In genomic region chr9:31146485-31147166, GRCh38 we compare ENCODE assay signal across 19 cellular contexts.
A peak's percentile ranks its signal among the peaks of the same experiment; 100 is the strongest.
DNase-seq lines count a peak whose midpoint lies in the region; ATAC-seq, FAIRE-seq and TF ChIP-seq lines count a peak whose summit lies in the region.
"Had no signal": no experiment of that assay in that cellular context is flagged by ENCODE, and none has a peak within 500 bp of the region (broad histone marks: within the 10 kb centered on the region; RNA-seq: fewer than 3 reads in every experiment).

No MANE protein-coding gene starts in this region.

- H3K4me3 Mint-ChIP-seq in nephron progenitor cell, result no peak overlapping the region
- H3K4me3 Mint-ChIP-seq: activated T-cell treated with anti-CD3 and anti-CD28 coated beads, Interleukin-2, amount 50 U/mL, for 72 hours had no signal

- H4K91ac ChIP-seq in neuronal stem cell (ENCODE audit: low read depth, low read length, poor library complexity), result no peak overlapping the region

- FAIRE-seq in D721Med (lab: Jason Lieb, UNC), result peak; percentile 77

- no peak for TF ChIP-seq CTCF in D721Med (IDR thresholded peaks at IDR 0.05; ENCODE audit: insufficient read depth, missing control alignments)
- TF ChIP-seq CTCF in nephron progenitor cell (IDR thresholded peaks at IDR 0.05), result no peak

- no peak overlapping the region for H3K4me3 ChIP-seq in neuronal stem cell (ENCODE audit: low read length in 2 of 2)
- H3K4me3 ChIP-seq: dorsolateral prefrontal cortex, MG63, PC-9, spleen, transverse colon had no signal

- no peaks in the 10 kb centered on the region for H3K27me3 Mint-ChIP-seq in nephron progenitor cell (ENCODE audit: low read depth, poor library complexity)

- no peaks in the 10 kb centered on the region for H3K79me1 ChIP-seq in neuronal stem cell (ENCODE audit: low read depth, low read length)

- no peaks in the 10 kb centered on the region for H3K36me3 Mint-ChIP-seq in nephron progenitor cell (ENCODE audit: low read depth)

- peak; percentile 92 for ATAC-seq in GM19397 (IDR thresholded peaks at IDR 0.05; ENCODE audit: unreplicated experiment)
- ATAC-seq in HG02763 (IDR thresholded peaks at IDR 0.05; ENCODE audit: unreplicated experiment), result peak; percentile 97
- peak; percentile 96 for ATAC-seq in HG03439 (IDR thresholded peaks at IDR 0.05; ENCODE audit: unreplicated experiment)
- ATAC-seq: activated CD4-positive, CD25-positive, alpha-beta regulatory T cell treated with anti-CD3 and anti-CD28 coated beads, Interleukin-2, amount 50 U/mL, for 24 hours; activated T-cell treated with anti-CD3 and anti-CD28 coated beads, Interleukin-2, amount 50 U/mL, for 72 hours had no signal

- H3K14ac ChIP-seq in neuronal stem cell (ENCODE audit: low read length), result no peak overlapping the region

- no peak overlapping the region for H2AK5ac ChIP-seq in neuronal stem cell (ENCODE audit: low read depth, low read length)

- no peaks in the 10 kb centered on the region for H3K4me1 ChIP-seq in neuronal stem cell (ENCODE audit: control insufficient read depth in 2 of 2, insufficient read depth in 1 of 2, low read depth in 1 of 2, low read length in 2 of 2)
- H3K4me1 ChIP-seq: spleen, transverse colon had no signal

- DNase-seq in D721Med (ENCODE audit: insufficient read length, low spot score) (no peak), activated gamma-delta T cell treated with Interleukin-2 at 50 U/mL for 16 hours (no peak), nephron progenitor cell (no peak), neuronal stem cell (ENCODE audit: low spot score) (no peak), NOMO-1 treated with DMSO at 0.1 percent for 48 hours (lab: John Stamatoyannopoulos, UW; ENCODE audit: unreplicated experiment) (no peak)
- DNase-seq: 8988T; activated T-cell treated with anti-CD3 and anti-CD28 coated beads, Interleukin-2, amount 50 U/mL, for 72 hours; aorta; dorsolateral prefrontal cortex; mammary epithelial cell; MG63; nucleus accumbens; PC-9; spleen; transverse colon had no signal

- H3K27ac ChIP-seq in neuronal stem cell (replicated peaks; ENCODE audit: low read length), result no peak overlapping the region
- H3K27ac ChIP-seq: dorsolateral prefrontal cortex, PC-9, spleen, transverse colon had no signal

- no peak overlapping the region for H3K4me2 ChIP-seq in neuronal stem cell (ENCODE audit: insufficient read depth, low read length, poor library complexity, severe bottlenecking)
- H3K4me2 ChIP-seq: PC-9 had no signal

- H2BK15ac ChIP-seq in neuronal stem cell (ENCODE audit: low read length), result no peak overlapping the region

- no peaks in the 10 kb centered on the region for H3K4me1 Mint-ChIP-seq in nephron progenitor cell

- H3K36me3 ChIP-seq in neuronal stem cell (replicated peaks in 1 of 2; ENCODE audit: control insufficient read depth in 2 of 2, insufficient read depth in 2 of 2, low read length in 2 of 2), result no peaks in the 10 kb centered on the region
- H3K36me3 ChIP-seq: MG63, spleen, transverse colon had no signal

- H3K23ac ChIP-seq in neuronal stem cell (ENCODE audit: low read depth, low read length, poor library complexity), result no peak overlapping the region

- WGBS in neuronal stem cell (ENCODE audit: extremely low coverage in 2 of 2, insufficient read length in 2 of 2, insufficient replicate concordance in 1 of 2), 2 donors, result no CpG with 5 or more reads among the region's 3 CpGs

- H3K9me3 Mint-ChIP-seq in nephron progenitor cell, result no peaks in the 10 kb centered on the region
- H3K9me3 Mint-ChIP-seq: activated T-cell treated with anti-CD3 and anti-CD28 coated beads, Interleukin-2, amount 50 U/mL, for 72 hours had no signal

- H2BK120ac ChIP-seq in neuronal stem cell (ENCODE audit: low read depth, low read length), result no peak overlapping the region

- no peak overlapping the region for H4K8ac ChIP-seq in neuronal stem cell (ENCODE audit: low read depth, low read length)

- no peaks in the 10 kb centered on the region for H3K9me3 ChIP-seq in neuronal stem cell (replicated peaks in 1 of 2; ENCODE audit: control insufficient read depth in 2 of 2, insufficient read depth in 1 of 2, low read depth in 1 of 2, low read length in 2 of 2)
- H3K9me3 ChIP-seq: MG63, spleen, transverse colon had no signal

- no peak overlapping the region for H3K18ac ChIP-seq in neuronal stem cell (ENCODE audit: low read length)

- no peak overlapping the region for H3K27ac Mint-ChIP-seq in nephron progenitor cell
- H3K27ac Mint-ChIP-seq: activated T-cell treated with anti-CD3 and anti-CD28 coated beads, Interleukin-2, amount 50 U/mL, for 72 hours had no signal

- no peak overlapping the region for H3K9ac ChIP-seq in neuronal stem cell (ENCODE audit: low read depth, low read length, poor library complexity)

- no peak overlapping the region for H3K4ac ChIP-seq in neuronal stem cell (ENCODE audit: low read length)

- no peak overlapping the region for H2BK5ac ChIP-seq in neuronal stem cell (ENCODE audit: low read length)

- no peaks in the 10 kb centered on the region for H3K27me3 ChIP-seq in neuronal stem cell (ENCODE audit: control insufficient read depth in 3 of 3, insufficient read depth in 3 of 3, low read depth in 1 of 3, low read length in 3 of 3)
- H3K27me3 ChIP-seq: dorsolateral prefrontal cortex, MG63, spleen, transverse colon had no signal

- H2BK12ac ChIP-seq in neuronal stem cell (ENCODE audit: low read length), result no peak overlapping the region

- H2AFZ ChIP-seq in neuronal stem cell (ENCODE audit: low read length), result no peak overlapping the region
- H2AFZ ChIP-seq: PC-9 had no signal
